ENCODE assay signal across 30 cellular contexts in the genomic region with DNA sequence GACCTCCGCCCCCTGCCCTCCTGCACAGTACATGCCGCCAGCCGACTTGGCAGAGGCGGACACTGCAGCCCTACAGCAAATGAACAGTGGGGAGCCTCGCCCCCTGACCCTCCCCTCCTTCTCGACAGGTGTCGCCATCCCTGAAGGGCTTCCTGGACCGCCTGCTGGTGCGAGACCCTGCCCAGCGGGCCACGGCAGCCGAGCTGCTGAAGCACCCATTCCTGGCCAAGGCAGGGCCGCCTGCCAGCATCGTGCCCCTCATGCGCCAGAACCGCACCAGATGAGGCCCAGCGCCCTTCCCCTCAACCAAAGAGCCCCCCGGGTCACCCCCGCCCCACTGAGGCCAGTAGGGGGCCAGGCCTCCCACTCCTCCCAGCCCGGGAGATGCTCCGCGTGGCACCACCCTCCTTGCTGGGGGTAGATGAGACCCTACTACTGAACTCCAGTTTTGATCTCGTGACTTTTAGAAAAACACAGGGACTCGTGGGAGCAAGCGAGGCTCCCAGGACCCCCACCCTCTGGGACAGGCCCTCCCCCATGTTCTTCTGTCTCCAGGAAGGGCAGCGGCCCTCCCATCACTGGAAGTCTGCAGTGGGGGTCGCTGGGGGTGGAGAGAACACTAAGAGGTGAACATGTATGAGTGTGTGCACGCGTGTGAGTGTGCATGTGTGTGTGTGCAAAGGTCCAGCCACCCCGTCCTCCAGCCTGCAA. TPM values are rescaled to one million over a fixed set of nuclear protein-coding genes. Genes with fewer than 3 reads are reported as not detected.
"Had no signal": no experiment of that assay in that cellular context is flagged by ENCODE, and none has a peak within 500 bp of the region (broad histone marks: within the 10 kb centered on the region; RNA-seq: fewer than 3 reads in every experiment).

No MANE protein-coding gene starts in this region.

- FAIRE-seq: colon, keratinocyte had no signal

- H3K4me3 ChIP-seq: dorsolateral prefrontal cortex, gastrocnemius medialis, lung, skin epidermis, spleen, testis, transverse colon, upper lobe of right lung, uterus had no signal

- H3K36me3 ChIP-seq: uterus had no signal

- H3K9me3 ChIP-seq: gastrocnemius medialis, spleen, testis, transverse colon, upper lobe of right lung, uterus had no signal

- H2AFZ ChIP-seq: parathyroid adenoma had no signal

- H3K4me1 ChIP-seq: gastrocnemius medialis, parathyroid adenoma, spleen, testis, transverse colon, upper lobe of right lung, uterus had no signal

- H3K79me2 ChIP-seq: parathyroid adenoma had no signal

- H3K27ac ChIP-seq: epithelial cell of prostate, gastrocnemius medialis, parathyroid adenoma, skin epidermis, spleen, testis, transverse colon, upper lobe of right lung, uterus had no signal

- H3K27me3 ChIP-seq: dorsolateral prefrontal cortex, gastrocnemius medialis, spleen, testis, transverse colon, upper lobe of right lung, uterus had no signal

- H3K9ac ChIP-seq: parathyroid adenoma had no signal

- DNase-seq: dorsolateral prefrontal cortex; effector CD4-positive, alpha-beta T cell; foreskin fibroblast; gastrocnemius medialis; head of caudate nucleus; mesenchymal stem cell; naive thymus-derived CD8-positive, alpha-beta T cell; spleen; stimulated activated CD4-positive, alpha-beta T cell treated with anti-CD3 and anti-CD28 coated beads, Interleukin-4, amount 100 ng/mL, for 4 hours; stimulated activated naive CD8-positive, alpha-beta T cell treated with anti-CD3 and anti-CD28 coated beads, Interleukin-15, Interleukin-2, amounts not matched to agents 100 U/mL and 50 U/mL, for 24 hours; testis; transverse colon; upper lobe of right lung; uterus had no signal

- ATAC-seq: esophagus mucosa; gastrocnemius medialis; left lobe of liver; naive thymus-derived CD8-positive, alpha-beta T cell; stimulated activated memory B cell treated with anti-CD40 and anti-IgM and Interleukin-4, amounts not matched to agents 10 μg/mL and 1 μg/mL and 100 μg/mL, for 72 hours; stimulated activated naive CD8-positive, alpha-beta T cell treated with anti-CD3 and anti-CD28 coated beads, Interleukin-15, Interleukin-2, amounts not matched to agents 100 U/mL and 50 U/mL, for 24 hours; upper lobe of right lung had no signal

RNA-seq across cellular contexts. Expression of gene NCCRP1, which starts 18.3 kb away (rescaled TPM):
- total RNA-seq: cerebellum; gastrocnemius medialis; glomerular endothelial cell; liver; myocyte; naive thymus-derived CD8-positive, alpha-beta T cell; osteoblast; uterus had no signal
- polyA plus RNA-seq: liver; naive thymus-derived CD8-positive, alpha-beta T cell; neural cell had no signal

RNA-seq across cellular contexts. Expression of gene SYCN, which starts 25.6 kb away (rescaled TPM):
- total RNA-seq: cerebellum; esophagus mucosa; gastrocnemius medialis; glomerular endothelial cell; liver; lung; myocyte; naive thymus-derived CD8-positive, alpha-beta T cell; osteoblast; progenitor cell of endocrine pancreas; spleen; transverse colon; upper lobe of right lung; uterus had no signal
- polyA plus RNA-seq: keratinocyte; liver; naive thymus-derived CD8-positive, alpha-beta T cell; neural cell; spleen had no signal
